In genomic region chr1:189623336-189623735, GRCh38 we compare ENCODE assay signal across 23 cellular contexts.
"Had no signal": no experiment of that assay in that cellular context is flagged by ENCODE, and none has a peak within 500 bp of the region (broad histone marks: within the 10 kb centered on the region; RNA-seq: fewer than 3 reads in every experiment).

No MANE protein-coding gene starts in this region.

- H3K27me3 ChIP-seq: MG63 had no signal

- H3K36me3 ChIP-seq: MG63 had no signal

- DNase-seq: IMR-90, Karpas-422, KG1, MG63, NCI-H1092, NCI-H1436, NCI-H187, NCI-H2029, NCI-H2081 treated with DMSO at 0.1 percent for 48 hours, NCI-H2171, NCI-H226, NCI-H446, NCI-H510A, NCI-H524 treated with DMSO at 0.1 percent for 48 hours, NCI-H69, NCI-H774, RPMI8226, SHP77, SK-N-SH, SW 1271, T-cell had no signal

- FAIRE-seq: HepG2, RCC 7860 had no signal

- H3K4me3 ChIP-seq: MG63 had no signal

- ATAC-seq: HepG2, T-cell had no signal
